Comparison of ENCODE assay signal across 13 cellular contexts in the genomic region with DNA sequence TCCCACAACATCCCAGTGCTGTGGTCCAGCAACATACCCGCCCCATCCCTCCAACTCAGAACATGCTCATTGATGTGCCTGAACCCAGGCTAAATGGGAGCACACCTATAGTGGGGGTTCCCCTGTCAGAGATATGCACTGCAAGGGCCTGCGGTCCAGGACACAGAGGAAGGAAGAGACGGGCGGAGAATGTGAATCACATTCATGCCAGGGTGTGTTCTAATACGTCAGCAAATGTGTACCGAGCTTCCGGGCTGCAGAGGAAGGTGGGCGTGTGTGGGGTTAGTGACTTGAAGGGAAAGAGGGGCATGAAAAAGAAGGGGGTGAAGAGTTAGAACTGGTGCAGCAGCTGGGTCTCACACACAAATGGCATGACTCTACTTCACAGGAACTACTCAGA.
DNase-seq lines count a peak whose midpoint lies in the region; ATAC-seq and TF ChIP-seq lines count a peak whose summit lies in the region.
"Had no signal": no experiment of that assay in that cellular context is flagged by ENCODE, and none has a peak within 500 bp of the region (broad histone marks: within the 10 kb centered on the region; RNA-seq: fewer than 3 reads in every experiment).

No MANE protein-coding gene starts in this region.

- peak; percentile 35 for DNase-seq in activated gamma-delta T cell treated with Interleukin-2 at 50 U/mL for 16 hours
- DNase-seq in activated gamma-delta T cell (lab: John Stamatoyannopoulos, UW), result no peak
- peak; percentile 39 for DNase-seq in activated T-helper 2 cell treated with anti-CD3 and anti-CD28 coated beads, Interferon-gamma antibody, Interleukin-2, Interleukin-4, amounts not matched to agents 10 μg/mL and 5 μg/mL and 100 μg/mL, durations not matched to agents 14 hours and 24 hours and 36 hours (ENCODE audit: low spot score)
- DNase-seq in stimulated activated CD4-positive, alpha-beta T cell treated with anti-CD3 and anti-CD28 coated beads, Interleukin-12 subunit alpha, Interleukin-12 subunit beta, amount 100 ng/mL, for 24 hours (ENCODE audit: low read depth in 2 of 2), result peak; percentile 21 to 36
- peak in 4 of 6 experiments; percentile 1 to 20 (median 13) for DNase-seq in stimulated activated naive CD4-positive, alpha-beta T cell (lab: John Stamatoyannopoulos, UW)
- DNase-seq in right lobe of liver, result no peak
- DNase-seq: glutamatergic neuron, NCI-H446, spleen had no signal

- H3K4me1 Mint-ChIP-seq in activated T-helper 2 cell treated with anti-CD3 and anti-CD28 coated beads, Interferon-gamma antibody, Interleukin-2, Interleukin-4, amounts not matched to agents 10 μg/mL and 5 μg/mL and 100 μg/mL, durations not matched to agents 14 hours and 24 hours and 36 hours (ENCODE audit: low read depth), result peaks cover 22% of the 10 kb centered on the region

- 73% methylated on average over 4 of the region's 8 CpGs for WGBS in right lobe of liver (ENCODE audit: insufficient coverage, low coverage, low lambda C conversion rate, missing lambda C conversion rate)

- no peaks in the 10 kb centered on the region for H3K36me3 ChIP-seq in right lobe of liver
- H3K36me3 ChIP-seq: spleen had no signal

- no peak for TF ChIP-seq CTCF in right lobe of liver (IDR thresholded peaks at IDR 0.05)

- no peak overlapping the region for H3K4me3 Mint-ChIP-seq in activated T-helper 2 cell treated with anti-CD3 and anti-CD28 coated beads, Interferon-gamma antibody, Interleukin-2, Interleukin-4, amounts not matched to agents 10 μg/mL and 5 μg/mL and 100 μg/mL, durations not matched to agents 14 hours and 24 hours and 36 hours (ENCODE audit: low read depth)

- no peak overlapping the region for H3K4me3 ChIP-seq in right lobe of liver
- H3K4me3 ChIP-seq: A549, K562, spleen had no signal

- no peaks in the 10 kb centered on the region for H3K27me3 Mint-ChIP-seq in activated T-helper 2 cell treated with anti-CD3 and anti-CD28 coated beads, Interferon-gamma antibody, Interleukin-2, Interleukin-4, amounts not matched to agents 10 μg/mL and 5 μg/mL and 100 μg/mL, durations not matched to agents 14 hours and 24 hours and 36 hours (ENCODE audit: low read depth)

- TF ChIP-seq POLR2A in right lobe of liver (IDR thresholded peaks at IDR 0.05), result no peak

- peak overlapping the region; percentile 68 for H3K27ac Mint-ChIP-seq in activated T-helper 2 cell treated with anti-CD3 and anti-CD28 coated beads, Interferon-gamma antibody, Interleukin-2, Interleukin-4, amounts not matched to agents 10 μg/mL and 5 μg/mL and 100 μg/mL, durations not matched to agents 14 hours and 24 hours and 36 hours

- no peaks in the 10 kb centered on the region for H3K9me3 Mint-ChIP-seq in activated T-helper 2 cell treated with anti-CD3 and anti-CD28 coated beads, Interferon-gamma antibody, Interleukin-2, Interleukin-4, amounts not matched to agents 10 μg/mL and 5 μg/mL and 100 μg/mL, durations not matched to agents 14 hours and 24 hours and 36 hours

- H3K9me3 ChIP-seq in right lobe of liver, result no peaks in the 10 kb centered on the region
- H3K9me3 ChIP-seq: A549, spleen had no signal

- no peaks in the 10 kb centered on the region for H3K27me3 ChIP-seq in right lobe of liver
- H3K27me3 ChIP-seq: spleen had no signal

- ATAC-seq in HG03460 (IDR thresholded peaks at IDR 0.05; ENCODE audit: unreplicated experiment), result no peak
- ATAC-seq in HG02973 (IDR thresholded peaks at IDR 0.05; ENCODE audit: unreplicated experiment), result no peak
- ATAC-seq in right lobe of liver, result no peak
- ATAC-seq: A549, K562 had no signal

- no peaks in the 10 kb centered on the region for H3K36me3 Mint-ChIP-seq in activated T-helper 2 cell treated with anti-CD3 and anti-CD28 coated beads, Interferon-gamma antibody, Interleukin-2, Interleukin-4, amounts not matched to agents 10 μg/mL and 5 μg/mL and 100 μg/mL, durations not matched to agents 14 hours and 24 hours and 36 hours (ENCODE audit: low read depth)

- peaks cover 0 to 15% (median 4%) of the 10 kb centered on the region in 4 donors for H3K4me1 ChIP-seq in right lobe of liver
- H3K4me1 ChIP-seq: A549 had no signal

- intact Hi-C loops in activated T-helper 2 cell treated with anti-CD3 and anti-CD28 coated beads, Interferon-gamma antibody, Interleukin-2, Interleukin-4, amounts not matched to agents 10 μg/mL and 5 μg/mL and 100 μg/mL, durations not matched to agents 14 hours and 24 hours and 36 hours (cut with micrococcal nuclease), result loop anchor here (5.0 kb wide), 1 partner anchor 293 kb away; no protein-coding TSS in a partner anchor
- intact Hi-C loops in right lobe of liver (cut with DNase I), result no loop called here

- no peak overlapping the region for H3K27ac ChIP-seq in right lobe of liver
- H3K27ac ChIP-seq: A549, spleen had no signal

Comparison
In these comparisons a context has a peak if more than half of its experiments do, and no peak if none do; other contexts are left out.
1. DNase-seq: peak in activated gamma-delta T cell treated with Interleukin-2 at 50 U/mL for 16 hours (single experiment), activated T-helper 2 cell treated with anti-CD3 and anti-CD28 coated beads, Interferon-gamma antibody, Interleukin-2, Interleukin-4, amounts not matched to agents 10 μg/mL and 5 μg/mL and 100 μg/mL, durations not matched to agents 14 hours and 24 hours and 36 hours (single experiment), stimulated activated CD4-positive, alpha-beta T cell treated with anti-CD3 and anti-CD28 coated beads, Interleukin-12 subunit alpha, Interleukin-12 subunit beta, amount 100 ng/mL, for 24 hours (2 of 2) and stimulated activated naive CD4-positive, alpha-beta T cell (4 of 6); none in activated gamma-delta T cell (single experiment) and right lobe of liver (0 of 3).